Comparison of ENCODE assay signal across 16 cellular contexts in genomic region chr18:50638623-50639398, GRCh38.
DNase-seq lines count a peak whose midpoint lies in the region; ATAC-seq, FAIRE-seq and TF ChIP-seq lines count a peak whose summit lies in the region.
"Had no signal": no experiment of that assay in that cellular context is flagged by ENCODE, and none has a peak within 500 bp of the region (broad histone marks: within the 10 kb centered on the region; RNA-seq: fewer than 3 reads in every experiment).

No MANE protein-coding gene starts in this region.

- H3K9me3 ChIP-seq in HCT116 (ENCODE audit: control insufficient read depth in 1 of 2, insufficient read depth in 1 of 2, low read depth in 1 of 2, low read length in 2 of 2) (no peaks in the 10 kb centered on the region), adrenal gland (replicated peaks in 1 of 3) (no peaks in the 10 kb centered on the region)
- H3K9me3 ChIP-seq: body of pancreas, ovary had no signal

- 42 to 60% (median 55%) methylated on average over 3 of the region's 3 CpGs for WGBS in adrenal gland, 4 donors

- DNase-seq in D721Med (ENCODE audit: insufficient read length, low spot score) (no peak), HCT116 (ENCODE audit: low read depth, low spot score) (no peak), adrenal gland (peak in 3 of 7 donors; percentile 35 to 56 (median 46)), medulla oblongata (ENCODE audit: extremely low spot score) (peak; percentile 46), CD14-positive monocyte (ENCODE audit: low spot score) (no peak), NCI-H1436 treated with DMSO at 0.1 percent for 48 hours (lab: John Stamatoyannopoulos, UW) (no peak)
- no peak for DNase-seq in activated CD8-positive, alpha-beta memory T cell treated with anti-CD3 and anti-CD28 coated beads for 24 hours
- DNase-seq: activated effector memory CD4-positive, alpha-beta T cell treated with anti-CD3 and anti-CD28 coated beads, Interleukin-2, amount 50 U/mL, for 16 hours; body of pancreas; DMS153; effector memory CD4-positive, alpha-beta T cell; NCI-H1930; ovary had no signal

- H3K4me2 ChIP-seq in HCT116 (ENCODE audit: low read length), result no peak overlapping the region

- H3K79me2 ChIP-seq in HCT116 (ENCODE audit: insufficient read depth, low read length), result no peaks in the 10 kb centered on the region

- TF ChIP-seq POLR2A in HCT116 (IDR thresholded peaks at IDR 0.05; ENCODE audit: borderline replicate concordance, extremely low read depth, insufficient read depth, insufficient read length) (no peak), adrenal gland (IDR thresholded peaks at IDR 0.05) (no peak)

- H3K27me3 ChIP-seq in HCT116 (ENCODE audit: insufficient read depth, low read length) (no peaks in the 10 kb centered on the region), adrenal gland (no peaks in the 10 kb centered on the region)
- H3K27me3 ChIP-seq: body of pancreas, ovary had no signal

- H3K4me1 Mint-ChIP-seq in CD14-positive monocyte, result no peaks in the 10 kb centered on the region

- no peaks in the 10 kb centered on the region for H3K9me2 ChIP-seq in HCT116 (ENCODE audit: insufficient read depth)

- RAD21 ChIA-PET in HCT116 (lab: Charles Lee; ENCODE audit: low non-redundant PET in 1 of 2, low total read pairs in 2 of 2, uncharacterized antibody in 2 of 2, unreplicated experiment in 2 of 2), result no interaction called here

- peaks cover 0 to 1% (median 0%) of the 10 kb centered on the region in 3 donors for H3K27me3 Mint-ChIP-seq in CD14-positive monocyte (ENCODE audit: low read depth in 3 of 3)

- H3K4me3 Mint-ChIP-seq in CD14-positive monocyte, result no peak overlapping the region

- POLR2A ChIA-PET in HCT116 (lab: Charles Lee), result no interaction called here

- peak; percentile 62; the same call in 1 of the 2 replicates for ATAC-seq in HCT116
- ATAC-seq in HG03280 (IDR thresholded peaks at IDR 0.05; ENCODE audit: unreplicated experiment), result no peak
- ATAC-seq: body of pancreas, K562 had no signal

- no peak overlapping the region for H2AFZ ChIP-seq in HCT116 (ENCODE audit: low read depth, low read length, poor library complexity, severe bottlenecking)

- H3K36me3 ChIP-seq in HCT116 (ENCODE audit: control insufficient read depth in 1 of 2, insufficient read depth in 2 of 2, low read length in 2 of 2) (no peaks in the 10 kb centered on the region), adrenal gland (replicated peaks in 1 of 2) (no peaks in the 10 kb centered on the region)
- H3K36me3 ChIP-seq: ovary had no signal

- no peak overlapping the region for H3K27ac ChIP-seq in HCT116 (ENCODE audit: low read depth, low read length)
- H3K27ac ChIP-seq in adrenal gland, result peak overlapping the region; percentile 20 to 88 (median 53)
- H3K27ac ChIP-seq: body of pancreas, SK-N-MC had no signal

- H3K4me3 ChIP-seq in HCT116 (replicated peaks in 1 of 2; ENCODE audit: low read depth in 1 of 2, low read length in 2 of 2) (no peak overlapping the region), adrenal gland (no peak overlapping the region)
- H3K4me3 ChIP-seq: body of pancreas, K562, ovary, SK-N-MC had no signal

- TF ChIP-seq CTCF in D721Med (IDR thresholded peaks at IDR 0.05; ENCODE audit: insufficient read depth, missing control alignments) (no peak), HCT116 (IDR thresholded peaks at IDR 0.05 in 2 of 3, conservative IDR thresholded peaks at IDR 0.05 in 1 of 3; ENCODE audit: borderline replicate concordance in 1 of 3, insufficient read depth in 1 of 3, low read depth in 2 of 3, low read length in 2 of 3) (no peak), adrenal gland (IDR thresholded peaks at IDR 0.05) (no peak), CD14-positive monocyte (IDR thresholded peaks at IDR 0.05) (no peak)

- peak; percentile 96 for FAIRE-seq in D721Med (lab: Jason Lieb, UNC)
- FAIRE-seq: K562 had no signal

- H3K27ac Mint-ChIP-seq in CD14-positive monocyte, result no peak overlapping the region

- BruUV-seq in HCT116 (replicated peaks; lab: Mats Ljungman, UMichigan), result no TSS peak

- H3K4me1 ChIP-seq in HCT116 (ENCODE audit: control insufficient read depth in 1 of 2, insufficient read depth in 2 of 2, low read length in 2 of 2) (no peaks in the 10 kb centered on the region), adrenal gland (replicated peaks in 1 of 2) (peaks cover 14 to 31% of the 10 kb centered on the region in 2 donors)
- H3K4me1 ChIP-seq: body of pancreas had no signal

- CTCF ChIA-PET in HCT116 (lab: Charles Lee), result no interaction called here

- no peak for TF ChIP-seq RAD21 in HCT116 (IDR thresholded peaks at IDR 0.05; ENCODE audit: low read depth)

- H3K9me3 Mint-ChIP-seq in CD14-positive monocyte, result peaks cover 0 to 2% (median 0%) of the 10 kb centered on the region in 7 donors

- no peaks in the 10 kb centered on the region for H3K36me3 Mint-ChIP-seq in CD14-positive monocyte

- intact Hi-C loops in HCT116 (cut with micrococcal nuclease), result no loop called here
- intact Hi-C loops in adrenal gland (cut with DNase I), result no loop called here
- intact Hi-C loops in CD14-positive monocyte (cut with micrococcal nuclease), result no loop called here

- H4K20me1 ChIP-seq in HCT116 (ENCODE audit: insufficient read depth), result no peaks in the 10 kb centered on the region

- no peak overlapping the region for H3K9ac ChIP-seq in HCT116 (ENCODE audit: low read length)

TF ChIP-seq in HCT116, 20 proteins besides CTCF, POLR2A, EP300 and RAD21:
- TF ChIP-seq JUND (IDR thresholded peaks at IDR 0.05), result no peak
- TF ChIP-seq SIN3A (IDR thresholded peaks at IDR 0.05; ENCODE audit: low read depth), result no peak
- no peak for TF ChIP-seq EZH2phosphoT487 (IDR thresholded peaks at IDR 0.05; ENCODE audit: borderline replicate concordance)
- no peak for TF ChIP-seq REST (IDR thresholded peaks at IDR 0.05; ENCODE audit: low read depth)
- TF ChIP-seq POLR2AphosphoS5 (IDR thresholded peaks at IDR 0.05; ENCODE audit: low read depth, low read length), result no peak
- peak; percentile 82 for TF ChIP-seq SRF (IDR thresholded peaks at IDR 0.05; ENCODE audit: low read depth)
- no peak for TF ChIP-seq EZH2 (IDR thresholded peaks at IDR 0.05)
